ENCODE assay signal across 1 cellular context in the genomic region with DNA sequence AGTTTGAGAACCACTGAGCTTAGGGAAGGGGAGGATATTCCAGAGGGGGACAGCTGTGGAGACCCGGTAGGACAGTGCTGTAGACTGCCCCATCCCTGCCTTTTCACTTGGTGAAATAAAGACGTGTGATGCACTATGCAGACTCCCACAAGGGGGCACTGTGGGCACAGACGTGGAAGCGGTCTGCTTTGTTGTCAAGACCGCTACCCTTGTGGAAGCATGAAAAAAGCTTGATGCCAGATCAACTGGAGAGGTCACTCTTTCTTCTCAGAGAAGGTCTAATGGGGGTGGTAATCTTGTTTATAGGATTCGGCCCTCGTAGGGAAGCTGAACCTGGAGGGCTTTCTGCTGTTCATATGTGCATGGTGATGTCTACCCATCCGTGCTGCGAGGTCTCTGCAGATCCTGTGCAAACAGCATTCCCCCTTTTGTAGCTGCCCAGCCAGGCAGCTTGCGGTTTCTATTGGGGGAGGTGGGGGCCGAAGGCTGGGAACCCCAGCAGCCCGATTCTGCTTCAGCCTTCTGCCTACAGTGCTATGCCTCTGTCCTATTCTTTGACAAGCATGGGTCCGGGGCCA.
A peak's percentile ranks its signal among the peaks of the same experiment; 100 is the strongest.
TF ChIP-seq lines count a peak whose summit lies in the region.

No MANE protein-coding gene starts in this region.

TF ChIP-seq in HepG2, 621 proteins besides CTCF, POLR2A, EP300 and RAD21 (continued from another document):
- TF ChIP-seq, protein P1, sequence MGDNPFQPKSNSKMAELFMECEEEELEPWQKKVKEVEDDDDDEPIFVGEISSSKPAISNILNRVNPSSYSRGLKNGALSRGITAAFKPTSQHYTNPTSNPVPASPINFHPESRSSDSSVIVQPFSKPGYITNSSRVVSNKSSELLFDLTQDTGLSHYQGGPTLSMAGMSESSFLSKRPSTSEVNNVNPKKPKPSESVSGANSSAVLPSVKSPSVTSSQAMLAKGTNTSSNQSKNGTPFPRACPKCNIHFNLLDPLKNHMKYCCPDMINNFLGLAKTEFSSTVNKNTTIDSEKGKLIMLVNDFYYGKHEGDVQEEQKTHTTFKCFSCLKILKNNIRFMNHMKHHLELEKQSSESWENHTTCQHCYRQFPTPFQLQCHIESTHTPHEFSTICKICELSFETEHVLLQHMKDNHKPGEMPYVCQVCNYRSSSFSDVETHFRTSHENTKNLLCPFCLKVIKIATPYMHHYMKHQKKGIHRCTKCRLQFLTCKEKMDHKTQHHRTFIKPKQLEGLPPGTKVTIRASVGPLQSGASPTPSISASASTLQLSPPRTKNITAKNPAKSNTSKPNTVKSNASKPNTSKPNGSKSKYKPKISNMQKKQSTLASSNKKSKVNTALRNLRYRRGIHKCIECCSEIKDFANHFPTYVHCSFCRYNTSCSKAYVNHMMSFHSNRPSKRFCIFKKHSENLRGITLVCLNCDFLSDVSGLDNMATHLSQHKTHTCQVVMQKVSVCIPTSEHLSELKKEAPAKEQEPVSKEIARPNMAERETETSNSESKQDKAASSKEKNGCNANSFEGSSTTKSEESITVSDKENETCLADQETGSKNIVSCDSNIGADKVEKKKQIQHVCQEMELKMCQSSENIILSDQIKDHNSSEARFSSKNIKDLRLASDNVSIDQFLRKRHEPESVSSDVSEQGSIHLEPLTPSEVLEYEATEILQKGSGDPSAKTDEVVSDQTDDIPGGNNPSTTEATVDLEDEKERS (CRISPR knock-in tag; IDR thresholded peaks at IDR 0.05) = no peak
- TF ChIP-seq SP1 (IDR thresholded peaks at IDR 0.05) = no peak
- TF ChIP-seq SP1 (CRISPR knock-in tag; IDR thresholded peaks at IDR 0.05) = no peak
- TF ChIP-seq, protein P2, sequence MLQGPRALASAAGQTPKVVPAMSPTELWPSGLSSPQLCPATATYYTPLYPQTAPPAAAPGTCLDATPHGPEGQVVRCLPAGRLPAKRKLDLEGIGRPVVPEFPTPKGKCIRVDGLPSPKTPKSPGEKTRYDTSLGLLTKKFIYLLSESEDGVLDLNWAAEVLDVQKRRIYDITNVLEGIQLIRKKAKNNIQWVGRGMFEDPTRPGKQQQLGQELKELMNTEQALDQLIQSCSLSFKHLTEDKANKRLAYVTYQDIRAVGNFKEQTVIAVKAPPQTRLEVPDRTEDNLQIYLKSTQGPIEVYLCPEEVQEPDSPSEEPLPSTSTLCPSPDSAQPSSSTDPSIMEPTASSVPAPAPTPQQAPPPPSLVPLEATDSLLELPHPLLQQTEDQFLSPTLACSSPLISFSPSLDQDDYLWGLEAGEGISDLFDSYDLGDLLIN (CRISPR knock-in tag; IDR thresholded peaks at IDR 0.05; ENCODE audit: borderline replicate concordance) = no peak
- TF ChIP-seq ZNF652 (CRISPR knock-in tag; IDR thresholded peaks at IDR 0.05; ENCODE audit: borderline replicate concordance, low read depth) = no peak
- TF ChIP-seq SOX13 (IDR thresholded peaks at IDR 0.05) = no peak
- TF ChIP-seq SOX13 (CRISPR knock-in tag; conservative IDR thresholded peaks at IDR 0.05 in 1 of 2, IDR thresholded peaks at IDR 0.05 in 1 of 2) = no peak
- TF ChIP-seq KAT7 (CRISPR knock-in tag; IDR thresholded peaks at IDR 0.05; ENCODE audit: borderline replicate concordance) = no peak
- TF ChIP-seq, protein P3, sequence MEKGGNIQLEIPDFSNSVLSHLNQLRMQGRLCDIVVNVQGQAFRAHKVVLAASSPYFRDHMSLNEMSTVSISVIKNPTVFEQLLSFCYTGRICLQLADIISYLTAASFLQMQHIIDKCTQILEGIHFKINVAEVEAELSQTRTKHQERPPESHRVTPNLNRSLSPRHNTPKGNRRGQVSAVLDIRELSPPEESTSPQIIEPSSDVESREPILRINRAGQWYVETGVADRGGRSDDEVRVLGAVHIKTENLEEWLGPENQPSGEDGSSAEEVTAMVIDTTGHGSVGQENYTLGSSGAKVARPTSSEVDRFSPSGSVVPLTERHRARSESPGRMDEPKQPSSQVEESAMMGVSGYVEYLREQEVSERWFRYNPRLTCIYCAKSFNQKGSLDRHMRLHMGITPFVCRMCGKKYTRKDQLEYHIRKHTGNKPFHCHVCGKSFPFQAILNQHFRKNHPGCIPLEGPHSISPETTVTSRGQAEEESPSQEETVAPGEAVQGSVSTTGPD (CRISPR knock-in tag; IDR thresholded peaks at IDR 0.05) = no peak
- no peak for TF ChIP-seq NFYC (CRISPR knock-in tag; IDR thresholded peaks at IDR 0.05)
- no peak for TF ChIP-seq TAF1 (CRISPR knock-in tag; IDR thresholded peaks at IDR 0.05)
- no peak for TF ChIP-seq MATR3 (CRISPR knock-in tag; IDR thresholded peaks at IDR 0.05)
- TF ChIP-seq, protein P4, sequence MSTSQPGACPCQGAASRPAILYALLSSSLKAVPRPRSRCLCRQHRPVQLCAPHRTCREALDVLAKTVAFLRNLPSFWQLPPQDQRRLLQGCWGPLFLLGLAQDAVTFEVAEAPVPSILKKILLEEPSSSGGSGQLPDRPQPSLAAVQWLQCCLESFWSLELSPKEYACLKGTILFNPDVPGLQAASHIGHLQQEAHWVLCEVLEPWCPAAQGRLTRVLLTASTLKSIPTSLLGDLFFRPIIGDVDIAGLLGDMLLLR (CRISPR knock-in tag; IDR thresholded peaks at IDR 0.05) = no peak
- no peak for TF ChIP-seq ZNF234 (CRISPR knock-in tag; conservative IDR thresholded peaks at IDR 0.05)
- no peak for TF ChIP-seq FOXP1 (IDR thresholded peaks at IDR 0.05)
- no peak for TF ChIP-seq FOXP1 (CRISPR knock-in tag; IDR thresholded peaks at IDR 0.05)
- TF ChIP-seq SRSF9 (IDR thresholded peaks at IDR 0.05; ENCODE audit: borderline replicate concordance, insufficient read depth, low read depth, low read length, poor library complexity, severe bottlenecking) = no peak
- no peak for TF ChIP-seq ZNF616 (CRISPR knock-in tag; IDR thresholded peaks at IDR 0.05; ENCODE audit: low read depth)
- no peak for TF ChIP-seq SAFB2 (CRISPR knock-in tag; IDR thresholded peaks at IDR 0.05; ENCODE audit: borderline replicate concordance, low read depth)
- TF ChIP-seq ZNF256 (CRISPR knock-in tag; conservative IDR thresholded peaks at IDR 0.05) = no peak
- TF ChIP-seq TEAD3 (CRISPR knock-in tag; optimal IDR thresholded peaks at IDR 0.05; ENCODE audit: borderline replicate concordance) = peak; percentile 9
- no peak for TF ChIP-seq CBFB (CRISPR knock-in tag; IDR thresholded peaks at IDR 0.05)
- no peak for TF ChIP-seq HOXA7 (CRISPR knock-in tag; IDR thresholded peaks at IDR 0.05)
- TF ChIP-seq ZNF614 (CRISPR knock-in tag; IDR thresholded peaks at IDR 0.05; ENCODE audit: borderline replicate concordance) = 0 out of 2 replicates have a peak, but pooled peaks have one; percentile 20
- no peak for TF ChIP-seq NCOA2 (CRISPR knock-in tag; IDR thresholded peaks at IDR 0.05)
- TF ChIP-seq, protein P5, sequence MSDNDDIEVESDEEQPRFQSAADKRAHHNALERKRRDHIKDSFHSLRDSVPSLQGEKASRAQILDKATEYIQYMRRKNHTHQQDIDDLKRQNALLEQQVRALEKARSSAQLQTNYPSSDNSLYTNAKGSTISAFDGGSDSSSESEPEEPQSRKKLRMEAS (IDR thresholded peaks at IDR 0.05) = no peak
